24 cellular contexts compared by ENCODE assay signal in genomic region chr4:110216079-110216478, GRCh38.
"Had no signal": no experiment of that assay in that cellular context is flagged by ENCODE, and none has a peak within 500 bp of the region (broad histone marks: within the 10 kb centered on the region; RNA-seq: fewer than 3 reads in every experiment).

No MANE protein-coding gene starts in this region.

- ATAC-seq: activated T-cell treated with anti-CD3 and anti-CD28 coated beads, Interleukin-2, amount 50 U/mL, for 72 hours; esophagus mucosa; foreskin keratinocyte; left lobe of liver; lower lobe of right lung; stimulated activated naive B cell treated with anti-CD40 and anti-IgM and Interleukin-4, amounts not matched to agents 10 μg/mL and 1 μg/mL and 100 μg/mL, for 72 hours had no signal

- H3K4me3 ChIP-seq: lower lobe of right lung, sigmoid colon, testis, uterus had no signal

- DNase-seq: activated CD4-positive, alpha-beta T cell treated with anti-CD3 and anti-CD28 coated beads for 4 hours; activated CD4-positive, alpha-beta T cell treated with anti-CD3 and anti-CD28 coated beads, Interleukin-2, amount 50 U/mL, for 48 hours; activated CD4-positive, CD25-positive, alpha-beta regulatory T cell; activated effector memory CD4-positive, alpha-beta T cell treated with Interleukin-2 at 50 U/mL for 16 hours; activated naive CD4-positive, alpha-beta T cell treated with anti-CD3 and anti-CD28 coated beads, Interleukin-2, amount 10 ng/mL, durations not matched to agents 7 days and 5 days; activated T-cell treated with anti-CD3 and anti-CD28 coated beads, Interleukin-2, amount 50 U/mL, for 72 hours; effector CD4-positive, alpha-beta T cell; foreskin keratinocyte; kidney; lower lobe of right lung; naive B cell; nucleus accumbens; posterior cingulate gyrus; retina; sigmoid colon; stimulated activated CD4-positive, alpha-beta T cell treated with anti-CD3 and anti-CD28 coated beads, Interleukin-2, amount 100 ng/mL, for 48 hours; stimulated activated CD8-positive, alpha-beta memory T cell treated with anti-CD3 and anti-CD28 coated beads, Interleukin-4, amount 100 ng/mL, for 48 hours; stimulated activated naive B cell treated with anti-CD40 and anti-IgM and Interleukin-4, amounts not matched to agents 10 μg/mL and 1 μg/mL and 100 μg/mL, for 72 hours; T1000; testis; trophoblast cell; uterus had no signal
